8 cellular contexts compared by ENCODE assay signal in genomic region chr7:42227931-42228591, GRCh38. TPM values are rescaled to one million over a fixed set of nuclear protein-coding genes. Genes with fewer than 3 reads are reported as not detected.
A peak's percentile ranks its signal among the peaks of the same experiment; 100 is the strongest.
DNase-seq lines count a peak whose midpoint lies in the region; ATAC-seq and TF ChIP-seq lines count a peak whose summit lies in the region.

No MANE protein-coding gene starts in this region.

- H3K27ac Mint-ChIP-seq in MCF 10A (ENCODE audit: low read depth, unreplicated experiment) = no peak overlapping the region
- H3K27ac Mint-ChIP-seq in brain = peak overlapping the region; percentile 80 to 94 (median 93)

- H3K9ac ChIP-seq in Karpas-422 (ENCODE audit: low read length) = no peak overlapping the region

- 22% methylated on average over 51 of the region's 51 CpGs for WGBS in urinary bladder

- H3K36me3 ChIP-seq in breast epithelium = no peaks in the 10 kb centered on the region
- H3K36me3 ChIP-seq in left lung = no peaks in the 10 kb centered on the region
- H3K36me3 ChIP-seq in urinary bladder (ENCODE audit: insufficient read depth) = no peaks in the 10 kb centered on the region
- H3K36me3 ChIP-seq in Karpas-422 (ENCODE audit: insufficient read depth, low read length) = no peaks in the 10 kb centered on the region

- DNase-seq in breast epithelium (ENCODE audit: low spot score in 2 of 2) (no peak), MCF 10A (ENCODE audit: unreplicated experiment) (no peak), left lung (peak in 1 of 2 donors; percentile 70), GM20000 (ENCODE audit: low spot score) (no peak), Karpas-422 (no peak)

- H3K4me1 Mint-ChIP-seq in MCF 10A (ENCODE audit: insufficient read depth, unreplicated experiment) (peaks cover 32% of the 10 kb centered on the region), brain (peaks cover 95% of the 10 kb centered on the region)

- H3K36me3 Mint-ChIP-seq in MCF 10A (ENCODE audit: insufficient read depth, unreplicated experiment) (peaks cover 33% of the 10 kb centered on the region), brain (no peaks in the 10 kb centered on the region)

- H3K27ac ChIP-seq in breast epithelium (peak overlapping the region; percentile 74 to 81), left lung (no peak overlapping the region), urinary bladder (ENCODE audit: low read depth) (no peak overlapping the region), Karpas-422 (ENCODE audit: low read length) (no peak overlapping the region)

- H3K27me3 Mint-ChIP-seq in MCF 10A (ENCODE audit: insufficient read depth, unreplicated experiment) (no peaks in the 10 kb centered on the region), brain (peaks cover 3% of the 10 kb centered on the region)

- no peaks in the 10 kb centered on the region for H3K9me3 ChIP-seq in breast epithelium
- no peaks in the 10 kb centered on the region for H3K9me3 ChIP-seq in left lung
- H3K9me3 ChIP-seq in Karpas-422 (ENCODE audit: low read length) = no peaks in the 10 kb centered on the region

- POLR2A ChIA-PET in MCF 10A (lab: Yijun Ruan, JAX) = interaction anchor here (0.6 to 1.6 kb wide), 4 partner anchors 11 to 213 kb away, joined by 3 to 5 read pairs (median 3); no protein-coding TSS in a partner anchor

- H3K79me2 ChIP-seq in Karpas-422 (ENCODE audit: low read length) = no peaks in the 10 kb centered on the region

- H3K4me2 ChIP-seq in Karpas-422 (ENCODE audit: low read depth, low read length, poor library complexity, severe bottlenecking) = no peak overlapping the region

- no peaks in the 10 kb centered on the region for H3K9me2 ChIP-seq in Karpas-422 (replicated peaks; ENCODE audit: insufficient read depth, low read length)

- H3K27me3 ChIP-seq in breast epithelium = peaks cover 0 to 5% of the 10 kb centered on the region in 2 donors
- peaks cover 0 to 56% of the 10 kb centered on the region in 2 donors for H3K27me3 ChIP-seq in left lung
- H3K27me3 ChIP-seq in Karpas-422 (ENCODE audit: low read length) = no peaks in the 10 kb centered on the region

- H3K4me1 ChIP-seq in breast epithelium = peaks cover 0 to 6% of the 10 kb centered on the region in 2 donors
- H3K4me1 ChIP-seq in left lung = no peaks in the 10 kb centered on the region
- H3K4me1 ChIP-seq in urinary bladder (ENCODE audit: insufficient read depth) = peaks cover 2% of the 10 kb centered on the region
- H3K4me1 ChIP-seq in Karpas-422 (ENCODE audit: low read length) = no peaks in the 10 kb centered on the region

- no peak for TF ChIP-seq POLR2A in breast epithelium (IDR thresholded peaks at IDR 0.05)

- no TSS peak for BruUV-seq in MCF 10A (replicated peaks; lab: Mats Ljungman, UMichigan)

- H3K9me3 Mint-ChIP-seq in MCF 10A (ENCODE audit: unreplicated experiment) = no peaks in the 10 kb centered on the region
- no peaks in the 10 kb centered on the region for H3K9me3 Mint-ChIP-seq in brain

- CTCF ChIA-PET in MCF 10A (lab: Yijun Ruan, JAX) = interaction anchor here (1.8 kb wide), 1 partner anchor 347 kb away, joined by 5 read pairs; no protein-coding TSS in a partner anchor

- H3K4me3 ChIP-seq in breast epithelium (peak overlapping the region; percentile 27 to 56 (median 43)), left lung (peak overlapping the region in 1 of 2 donors; percentile 8), urinary bladder (ENCODE audit: low read depth, low read length) (peak overlapping the region; percentile 28), Karpas-422 (ENCODE audit: low read length) (no peak overlapping the region)

- no peaks in the 10 kb centered on the region for H4K20me1 ChIP-seq in Karpas-422 (ENCODE audit: insufficient read depth, low read depth, low read length)

- TF ChIP-seq CTCF in breast epithelium (IDR thresholded peaks at IDR 0.05) = no peak
- TF ChIP-seq CTCF in MCF 10A (IDR thresholded peaks at IDR 0.05; ENCODE audit: unreplicated experiment) = no peak
- TF ChIP-seq CTCF in brain (conservative IDR thresholded peaks at IDR 0.05) = no peak
- TF ChIP-seq CTCF in left lung (IDR thresholded peaks at IDR 0.05) = no peak
- no peak for TF ChIP-seq CTCF in GM20000 (IDR thresholded peaks at IDR 0.05; ENCODE audit: extremely low read depth, missing control alignments)

- H2AFZ ChIP-seq in Karpas-422 (ENCODE audit: low read length) = no peak overlapping the region

- intact Hi-C loops in breast epithelium (cut with DNase I; ENCODE audit: low total_unique reads) = no loop called here
- intact Hi-C loops in MCF 10A (cut with micrococcal nuclease) = no loop called here
- intact Hi-C loops in left lung (cut with DNase I) = no loop called here

- no peak overlapping the region for H3K4me3 Mint-ChIP-seq in MCF 10A (ENCODE audit: unreplicated experiment)
- H3K4me3 Mint-ChIP-seq in brain = peak overlapping the region; percentile 78 to 87 (median 84)

- peak; percentile 81 for ATAC-seq in left lung
- no peak for ATAC-seq in HG02840 (IDR thresholded peaks at IDR 0.05; ENCODE audit: low FRiP score, unreplicated experiment)

RNA-seq across cellular contexts. Expression of gene GLI3, which starts 8.9 kb away (rescaled TPM):
- total RNA-seq in breast epithelium (10 to 100 TPM; 10.2 to 29.9 (median 22.6) TPM), MCF 10A (2022) (23.1 and 27.6 TPM in 2 replicates), left lung (10 to 100 TPM; 20.3 to 29.5 TPM), urinary bladder (23.2 TPM)
- polyA plus RNA-seq in brain (ENCODE audit: insufficient read depth, low read depth, low replicate concordance) (1.2 TPM), urinary bladder (8.1 TPM)
- total RNA-seq in Karpas-422 (2014; rRNA removed; shearing (Covaris generic); ENCODE audit: low replicate concordance) = 0.07 TPM in 1 of 2 replicates, not detected in the other

Comparison
In these comparisons a context has a peak if more than half of its experiments do, and no peak if none do; other contexts are left out.
1. H3K27ac ChIP-seq: peak in breast epithelium (2 of 2); none in left lung (0 of 2), urinary bladder (single experiment) and Karpas-422 (single experiment).
2. RNA of gene GLI3, which starts 8.9 kb away (total RNA-seq): 20.3 to 29.5 TPM in left lung, 23.2 TPM in urinary bladder (single experiment), 23.1 to 27.6 TPM in MCF 10A and 10.2 to 29.9 TPM in breast epithelium; 0.07 TPM in Karpas-422; every median in the first group is over 10 times any median in the second.